In genomic region chr10:23055424-23056191, GRCh38 we compare ENCODE assay signal across 26 cellular contexts. TPM values are rescaled to one million over a fixed set of nuclear protein-coding genes. Genes with fewer than 3 reads are reported as not detected.
A peak's percentile ranks its signal among the peaks of the same experiment; 100 is the strongest.
DNase-seq lines count a peak whose midpoint lies in the region; ATAC-seq and TF ChIP-seq lines count a peak whose summit lies in the region.
"Had no signal": no experiment of that assay in that cellular context is flagged by ENCODE, and none has a peak within 500 bp of the region (broad histone marks: within the 10 kb centered on the region; RNA-seq: fewer than 3 reads in every experiment).

No MANE protein-coding gene starts in this region.

- DNase-seq in NCI-H1417 (lab: John Stamatoyannopoulos, UW) (peak in 2 of 3 experiments; percentile 12 to 56), NCI-H1417 treated with DMSO at 0.1 percent for 48 hours (lab: John Stamatoyannopoulos, UW) (no peak), OCI-M1 (lab: John Stamatoyannopoulos, UW) (peak; percentile 20), progenitor cell of endocrine pancreas (ENCODE audit: low spot score, unreplicated experiment) (no peak), ecto neural progenitor cell (ENCODE audit: low spot score) (no peak)
- DNase-seq in activated CD8-positive, alpha-beta memory T cell treated with anti-CD3 and anti-CD28 coated beads, Interleukin-2, amount 10 ng/mL, durations not matched to agents 7 days and 5 days = no peak
- DNase-seq: 8988T; activated CD8-positive, alpha-beta memory T cell treated with anti-CD3 and anti-CD28 coated beads for 24 hours; activated T-cell treated with anti-CD3 and anti-CD28 coated beads, Interleukin-2, amount 50 U/mL, for 72 hours; AML-193; aorta; DMS79 treated with DMSO at 0.1 percent for 48 hours; erythroblast; foreskin fibroblast; kidney; NCI-H1694; NCI-H82; ovary; right lobe of liver; SIG-M5; T-helper 1 cell; upper lobe of right lung had no signal

- peak overlapping the region; percentile 50 for H3K4me3 Mint-ChIP-seq in progenitor cell of endocrine pancreas (ENCODE audit: low read depth)
- H3K4me3 Mint-ChIP-seq in activated CD8-positive, alpha-beta memory T cell treated with anti-CD3 and anti-CD28 coated beads, Interleukin-2, amount 10 ng/mL, durations not matched to agents 7 days and 5 days = no peak overlapping the region
- H3K4me3 Mint-ChIP-seq: activated naive CD4-positive, alpha-beta T cell treated with anti-CD3 and anti-CD28 coated beads, Interleukin-2, amount 50 U/mL, for 24 hours; activated T-cell treated with anti-CD3 and anti-CD28 coated beads, Interleukin-2, amount 50 U/mL, for 72 hours had no signal

- peaks cover 13% of the 10 kb centered on the region for H3K36me3 Mint-ChIP-seq in progenitor cell of endocrine pancreas (ENCODE audit: insufficient read depth)
- no peaks in the 10 kb centered on the region for H3K36me3 Mint-ChIP-seq in activated CD8-positive, alpha-beta memory T cell treated with anti-CD3 and anti-CD28 coated beads, Interleukin-2, amount 10 ng/mL, durations not matched to agents 7 days and 5 days
- H3K36me3 Mint-ChIP-seq: activated naive CD4-positive, alpha-beta T cell treated with anti-CD3 and anti-CD28 coated beads, Interleukin-2, amount 50 U/mL, for 24 hours had no signal

- H3K27ac ChIP-seq in iPS-20b (ENCODE audit: low read length) = peak overlapping the region; percentile 46
- H3K27ac ChIP-seq: ovary, right lobe of liver, upper lobe of right lung had no signal

- CTCF ChIA-PET in activated CD8-positive, alpha-beta memory T cell treated with anti-CD3 and anti-CD28 coated beads, Interleukin-2, amount 10 ng/mL, durations not matched to agents 7 days and 5 days (lab: Charles Lee) = interaction anchor here (1.0 kb wide), 1 partner anchor 12 kb away, joined by 3 read pairs; no protein-coding TSS in a partner anchor

- peaks cover 36% of the 10 kb centered on the region; the same call in 1 of the 2 replicates for H3K4me1 ChIP-seq in iPS-20b (ENCODE audit: insufficient read depth, low read length)
- H3K4me1 ChIP-seq: right lobe of liver, upper lobe of right lung had no signal

- H3K36me3 ChIP-seq in iPS-20b (ENCODE audit: insufficient read depth, low read depth, low read length) = no peaks in the 10 kb centered on the region
- H3K36me3 ChIP-seq: ovary, right lobe of liver, upper lobe of right lung had no signal

- H3K27me3 ChIP-seq in iPS-20b (ENCODE audit: insufficient read depth, low read length) = no peaks in the 10 kb centered on the region
- H3K27me3 ChIP-seq: ovary, right lobe of liver had no signal

- H3K27ac Mint-ChIP-seq in progenitor cell of endocrine pancreas = peak overlapping the region; percentile 98
- H3K27ac Mint-ChIP-seq in activated CD8-positive, alpha-beta memory T cell treated with anti-CD3 and anti-CD28 coated beads, Interleukin-2, amount 10 ng/mL, durations not matched to agents 7 days and 5 days = no peak overlapping the region
- H3K27ac Mint-ChIP-seq: activated naive CD4-positive, alpha-beta T cell treated with anti-CD3 and anti-CD28 coated beads, Interleukin-2, amount 50 U/mL, for 24 hours; activated T-cell treated with anti-CD3 and anti-CD28 coated beads, Interleukin-2, amount 50 U/mL, for 72 hours had no signal

- ATAC-seq in activated CD8-positive, alpha-beta memory T cell treated with anti-CD3 and anti-CD28 coated beads, Interleukin-2, amount 10 ng/mL, durations not matched to agents 7 days and 5 days = no peak
- no peak for ATAC-seq in GM18517 (IDR thresholded peaks at IDR 0.05; ENCODE audit: unreplicated experiment)
- ATAC-seq: activated T-cell treated with anti-CD3 and anti-CD28 coated beads, Interleukin-2, amount 50 U/mL, for 72 hours; GM12878; right lobe of liver; upper lobe of right lung had no signal

- peak overlapping the region; percentile 31 for H3K4me3 ChIP-seq in iPS-20b (ENCODE audit: low read length)
- H3K4me3 ChIP-seq: GM12878, ovary, right lobe of liver, upper lobe of right lung had no signal

- no peaks in the 10 kb centered on the region for H3K27me3 Mint-ChIP-seq in progenitor cell of endocrine pancreas
- peaks cover 41% of the 10 kb centered on the region for H3K27me3 Mint-ChIP-seq in activated CD8-positive, alpha-beta memory T cell treated with anti-CD3 and anti-CD28 coated beads, Interleukin-2, amount 10 ng/mL, durations not matched to agents 7 days and 5 days

- H3K9ac ChIP-seq in iPS-20b (ENCODE audit: low read depth, low read length) = peak overlapping the region; percentile 76

- peaks cover 19% of the 10 kb centered on the region for H3K9me3 Mint-ChIP-seq in progenitor cell of endocrine pancreas (ENCODE audit: low read depth)
- no peaks in the 10 kb centered on the region for H3K9me3 Mint-ChIP-seq in activated CD8-positive, alpha-beta memory T cell treated with anti-CD3 and anti-CD28 coated beads, Interleukin-2, amount 10 ng/mL, durations not matched to agents 7 days and 5 days (ENCODE audit: low read depth)
- H3K9me3 Mint-ChIP-seq: activated naive CD4-positive, alpha-beta T cell treated with anti-CD3 and anti-CD28 coated beads, Interleukin-2, amount 50 U/mL, for 24 hours had no signal

- peaks cover 38% of the 10 kb centered on the region for H3K4me1 Mint-ChIP-seq in progenitor cell of endocrine pancreas (ENCODE audit: low read depth)
- no peaks in the 10 kb centered on the region for H3K4me1 Mint-ChIP-seq in activated CD8-positive, alpha-beta memory T cell treated with anti-CD3 and anti-CD28 coated beads, Interleukin-2, amount 10 ng/mL, durations not matched to agents 7 days and 5 days
- H3K4me1 Mint-ChIP-seq: activated naive CD4-positive, alpha-beta T cell treated with anti-CD3 and anti-CD28 coated beads, Interleukin-2, amount 50 U/mL, for 24 hours had no signal

- no peaks in the 10 kb centered on the region; the same call in 1 of the 2 replicates for H3K9me3 ChIP-seq in iPS-20b (ENCODE audit: insufficient read depth, low read depth, low read length)
- H3K9me3 ChIP-seq: ovary, right lobe of liver, upper lobe of right lung had no signal

- no peak for TF ChIP-seq CTCF in progenitor cell of endocrine pancreas (IDR thresholded peaks at IDR 0.05; ENCODE audit: unreplicated experiment)

RNA-seq across cellular contexts. Expression of gene MSRB2, which starts 39.8 kb away (rescaled TPM):
- 29.1 and 29.8 TPM in 2 replicates for total RNA-seq in progenitor cell of endocrine pancreas
- 1 to 10 TPM; 6.0 to 9.7 TPM for total RNA-seq in activated CD8-positive, alpha-beta memory T cell treated with anti-CD3 and anti-CD28 coated beads, Interleukin-2, amount 10 ng/mL, durations not matched to agents 7 days and 5 days

Comparison
In these comparisons a context has a peak if more than half of its experiments do, and no peak if none do; other contexts are left out.
1. DNase-seq: peak in NCI-H1417 (2 of 3) and OCI-M1 (single experiment); none in NCI-H1417 treated with DMSO at 0.1 percent for 48 hours (single experiment), progenitor cell of endocrine pancreas (single experiment), activated CD8-positive, alpha-beta memory T cell treated with anti-CD3 and anti-CD28 coated beads, Interleukin-2, amount 10 ng/mL, durations not matched to agents 7 days and 5 days (single experiment) and ecto neural progenitor cell (single experiment).